ENCODE assay signal across 8 cellular contexts in the genomic region with DNA sequence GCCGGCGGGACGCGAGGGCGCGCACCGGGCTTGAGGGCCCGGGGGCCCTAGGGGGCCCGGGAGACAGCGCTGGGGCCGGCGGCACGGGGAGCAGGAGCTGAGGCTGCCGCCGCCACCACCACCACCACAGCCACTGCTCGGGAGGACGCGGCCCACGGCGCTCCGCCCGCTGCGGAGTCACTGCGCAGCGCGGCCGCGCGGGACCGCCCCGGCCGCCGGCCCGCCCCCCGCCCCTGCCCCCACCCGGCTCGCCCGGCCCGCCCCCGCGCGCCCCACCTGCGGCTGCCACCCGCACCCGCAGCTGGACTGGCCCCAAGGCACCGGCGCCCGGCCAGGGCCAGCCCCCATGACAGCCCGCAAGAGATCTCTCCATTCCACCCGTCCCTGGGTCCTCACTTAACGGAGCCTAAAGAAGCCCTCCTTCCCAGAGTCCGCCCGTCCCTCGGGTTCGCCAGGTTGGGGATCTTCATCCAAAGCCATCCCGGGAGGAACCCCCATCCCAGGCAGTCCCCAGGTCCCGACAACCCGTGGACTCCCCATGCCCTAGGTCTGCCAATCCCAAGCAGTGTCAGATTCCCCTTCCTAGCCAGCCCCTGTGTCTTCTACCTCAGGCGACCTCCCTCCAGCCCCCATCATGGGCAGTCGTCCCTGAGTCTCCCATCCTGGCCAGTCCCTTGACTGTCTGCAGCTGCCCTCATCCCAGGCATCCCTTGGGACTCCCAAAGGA. TPM values are rescaled to one million over a fixed set of nuclear protein-coding genes. Genes with fewer than 3 reads are reported as not detected.
DNase-seq lines count a peak whose midpoint lies in the region; ATAC-seq and TF ChIP-seq lines count a peak whose summit lies in the region.

No MANE protein-coding gene starts in this region.

- TF ChIP-seq CTCF in brain (conservative IDR thresholded peaks at IDR 0.05) (no peak), thoracic aorta (IDR thresholded peaks at IDR 0.05) (no peak)

- peak; percentile 16 for DNase-seq in stimulated activated CD4-positive, alpha-beta T cell treated with anti-CD3 and anti-CD28 coated beads, Interleukin-4, amount 100 ng/mL, for 1 hour
- no peak for DNase-seq in stimulated activated CD4-positive, alpha-beta T cell treated with anti-CD3 and anti-CD28 coated beads, Interleukin-4, amount 100 ng/mL, for 24 hours
- DNase-seq in left lobe of liver (ENCODE audit: low spot score), result no peak
- no peak for DNase-seq in thoracic aorta (ENCODE audit: low spot score)
- no peak for DNase-seq in pons (ENCODE audit: low spot score)
- no peak for DNase-seq in A172 (ENCODE audit: low spot score)

- H3K36me3 ChIP-seq in thoracic aorta, result no peaks in the 10 kb centered on the region

- H3K4me1 ChIP-seq in thoracic aorta (ENCODE audit: control insufficient read depth in 1 of 2, low read depth in 2 of 2), result peaks cover 0 to 17% of the 10 kb centered on the region in 2 donors

- ATAC-seq in left lobe of liver (peak; percentile 82), thoracic aorta (ENCODE audit: insufficient number of reproducible peaks, low FRiP score, low read depth) (no peak), HG02678 (IDR thresholded peaks at IDR 0.05; ENCODE audit: unreplicated experiment) (no peak)

- no peaks in the 10 kb centered on the region for H3K36me3 Mint-ChIP-seq in brain

- peak overlapping the region; percentile 78 for H3K4me3 ChIP-seq in thoracic aorta

- peak overlapping the region; percentile 73 to 86 (median 78) for H3K4me3 Mint-ChIP-seq in brain

- peaks cover 37% of the 10 kb centered on the region for H3K4me1 Mint-ChIP-seq in brain

- no peaks in the 10 kb centered on the region for H3K27me3 ChIP-seq in thoracic aorta (replicated peaks; ENCODE audit: insufficient read depth)

- H3K27ac ChIP-seq in thoracic aorta, result no peak overlapping the region

- peaks cover 0 to 25% (median 4%) of the 10 kb centered on the region in 5 experiments for H3K9me3 Mint-ChIP-seq in brain

- H3K27ac Mint-ChIP-seq in brain, result peak overlapping the region in 3 of 5 experiments; percentile 2 to 75 (median 38)

- H3K27me3 Mint-ChIP-seq in brain, result peaks cover 49% of the 10 kb centered on the region

- H3K9me3 ChIP-seq in thoracic aorta, result no peaks in the 10 kb centered on the region

RNA-seq across cellular contexts. Expression of a gene that starts 40.0 kb away (rescaled TPM):
- polyA plus RNA-seq in brain (ENCODE audit: insufficient read depth, low read depth, low replicate concordance), result 17.8 TPM
- total RNA-seq in left lobe of liver (2.5 TPM), thoracic aorta (10 to 100 TPM; 12.2 to 21.1 TPM)
- total RNA-seq in A172 (2014; rRNA removed; shearing (Covaris generic)), result 17.2 and 21.3 TPM in 2 replicates
